In genomic region chr7:128204455-128204854, GRCh38 we compare ENCODE assay signal across 1 cellular context.
TF ChIP-seq lines count a peak whose summit lies in the region.

No MANE protein-coding gene starts in this region.

TF ChIP-seq in K562, 482 proteins besides CTCF, POLR2A, EP300 and RAD21 (continued from another document and continues in another):
- TF ChIP-seq CEBPZ (IDR thresholded peaks at IDR 0.05; ENCODE audit: borderline replicate concordance, low read depth, low read length) (no peak), NR2C2 (CRISPR knock-in tag; IDR thresholded peaks at IDR 0.05) (no peak), NR2C2 (tag; IDR thresholded peaks at IDR 0.05) (no peak), ZNF695 (CRISPR knock-in tag; IDR thresholded peaks at IDR 0.05) (no peak), ETV6 (IDR thresholded peaks at IDR 0.05; ENCODE audit: borderline replicate concordance in 1 of 2, low read depth in 2 of 2, low read length in 1 of 2) (no peak), ETV6 (CRISPR knock-in tag; IDR thresholded peaks at IDR 0.05; ENCODE audit: borderline replicate concordance) (no peak), ZNF277 (CRISPR knock-in tag; IDR thresholded peaks at IDR 0.05; ENCODE audit: borderline replicate concordance) (no peak), NR4A1 (CRISPR knock-in tag; IDR thresholded peaks at IDR 0.05) (no peak), NR4A1 (tag; IDR thresholded peaks at IDR 0.05) (no peak), RBM39 (optimal IDR thresholded peaks at IDR 0.05; ENCODE audit: low read depth, low read length) (no peak), FOXA3 (CRISPR knock-in tag; conservative IDR thresholded peaks at IDR 0.05 in 1 of 2, IDR thresholded peaks at IDR 0.05 in 1 of 2) (no peak), NR1H2 (CRISPR knock-in tag; IDR thresholded peaks at IDR 0.05) (no peak), NFE2L1 (tag; IDR thresholded peaks at IDR 0.05; ENCODE audit: borderline replicate concordance, low read depth) (no peak), ZNF444 (CRISPR knock-in tag; IDR thresholded peaks at IDR 0.05) (no peak), TAL1 (IDR thresholded peaks at IDR 0.05) (peak; percentile 97), ZNF592 (IDR thresholded peaks at IDR 0.05) (no peak), ZBTB1 (CRISPR knock-in tag; IDR thresholded peaks at IDR 0.05; ENCODE audit: borderline replicate concordance, low read depth) (no peak), GABPB2 (CRISPR knock-in tag; conservative IDR thresholded peaks at IDR 0.05) (no peak), TEAD2 (tag; IDR thresholded peaks at IDR 0.05) (no peak), SIX5 (IDR thresholded peaks at IDR 0.05; ENCODE audit: borderline replicate concordance in 1 of 2, insufficient read depth in 1 of 2, low read depth in 1 of 2, low read length in 2 of 2) (no peak), CHD2 (IDR thresholded peaks at IDR 0.05; ENCODE audit: low read depth, low read length) (no peak), TCF3 (CRISPR knock-in tag; IDR thresholded peaks at IDR 0.05) (peak; percentile 95), BRF1 (IDR thresholded peaks at IDR 0.05; ENCODE audit: borderline replicate concordance, extremely low read depth, insufficient read length) (no peak), CREB3L1 (IDR thresholded peaks at IDR 0.05; ENCODE audit: borderline replicate concordance, low read depth) (no peak), ZNF140 (CRISPR knock-in tag; IDR thresholded peaks at IDR 0.05) (no peak), MITF (IDR thresholded peaks at IDR 0.05) (no peak), FOXJ3 (CRISPR knock-in tag; IDR thresholded peaks at IDR 0.05) (no peak), ZNF253 (CRISPR knock-in tag; conservative IDR thresholded peaks at IDR 0.05) (no peak), KLF13 (tag; IDR thresholded peaks at IDR 0.05; ENCODE audit: borderline replicate concordance, low read depth) (no peak), ZNF398 (CRISPR knock-in tag; IDR thresholded peaks at IDR 0.05) (no peak), SMARCE1 (IDR thresholded peaks at IDR 0.05) (peak; percentile 62), MLLT1 (IDR thresholded peaks at IDR 0.05) (no peak), SREBF2 (CRISPR knock-in tag; IDR thresholded peaks at IDR 0.05) (no peak), KLF1 (tag; IDR thresholded peaks at IDR 0.05) (no peak), ZC3H11A (IDR thresholded peaks at IDR 0.05; ENCODE audit: low read depth, low read length) (no peak), NKRF (IDR thresholded peaks at IDR 0.05; ENCODE audit: borderline replicate concordance) (no peak), RAD51 (IDR thresholded peaks at IDR 0.05; ENCODE audit: borderline replicate concordance, low read depth) (no peak), ZNF384 (IDR thresholded peaks at IDR 0.05; ENCODE audit: low read depth, low read length) (no peak), NFIC (IDR thresholded peaks at IDR 0.05) (peak; percentile 64), FOXK2 (conservative IDR thresholded peaks at IDR 0.05 in 1 of 2, IDR thresholded peaks at IDR 0.05 in 1 of 2; ENCODE audit: low read depth in 2 of 2) (no peak), NR2C1 (IDR thresholded peaks at IDR 0.05) (no peak), NR2C1 (tag; IDR thresholded peaks at IDR 0.05) (no peak), ARID2 (IDR thresholded peaks at IDR 0.05) (no peak), FOSL1 (tag; conservative IDR thresholded peaks at IDR 0.05) (no peak; the same call in 1 of the 2 replicates)
